In genomic region chr7:36682102-36682501, GRCh38 we compare ENCODE assay signal across 1 cellular context.
TF ChIP-seq lines count a peak whose summit lies in the region.

No MANE protein-coding gene starts in this region.

TF ChIP-seq in GM23338, 12 proteins besides CTCF, POLR2A, EP300 and RAD21 (continued from another document):
- TF ChIP-seq, protein P1, sequence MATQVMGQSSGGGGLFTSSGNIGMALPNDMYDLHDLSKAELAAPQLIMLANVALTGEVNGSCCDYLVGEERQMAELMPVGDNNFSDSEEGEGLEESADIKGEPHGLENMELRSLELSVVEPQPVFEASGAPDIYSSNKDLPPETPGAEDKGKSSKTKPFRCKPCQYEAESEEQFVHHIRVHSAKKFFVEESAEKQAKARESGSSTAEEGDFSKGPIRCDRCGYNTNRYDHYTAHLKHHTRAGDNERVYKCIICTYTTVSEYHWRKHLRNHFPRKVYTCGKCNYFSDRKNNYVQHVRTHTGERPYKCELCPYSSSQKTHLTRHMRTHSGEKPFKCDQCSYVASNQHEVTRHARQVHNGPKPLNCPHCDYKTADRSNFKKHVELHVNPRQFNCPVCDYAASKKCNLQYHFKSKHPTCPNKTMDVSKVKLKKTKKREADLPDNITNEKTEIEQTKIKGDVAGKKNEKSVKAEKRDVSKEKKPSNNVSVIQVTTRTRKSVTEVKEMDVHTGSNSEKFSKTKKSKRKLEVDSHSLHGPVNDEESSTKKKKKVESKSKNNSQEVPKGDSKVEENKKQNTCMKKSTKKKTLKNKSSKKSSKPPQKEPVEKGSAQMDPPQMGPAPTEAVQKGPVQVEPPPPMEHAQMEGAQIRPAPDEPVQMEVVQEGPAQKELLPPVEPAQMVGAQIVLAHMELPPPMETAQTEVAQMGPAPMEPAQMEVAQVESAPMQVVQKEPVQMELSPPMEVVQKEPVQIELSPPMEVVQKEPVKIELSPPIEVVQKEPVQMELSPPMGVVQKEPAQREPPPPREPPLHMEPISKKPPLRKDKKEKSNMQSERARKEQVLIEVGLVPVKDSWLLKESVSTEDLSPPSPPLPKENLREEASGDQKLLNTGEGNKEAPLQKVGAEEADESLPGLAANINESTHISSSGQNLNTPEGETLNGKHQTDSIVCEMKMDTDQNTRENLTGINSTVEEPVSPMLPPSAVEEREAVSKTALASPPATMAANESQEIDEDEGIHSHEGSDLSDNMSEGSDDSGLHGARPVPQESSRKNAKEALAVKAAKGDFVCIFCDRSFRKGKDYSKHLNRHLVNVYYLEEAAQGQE (IDR thresholded peaks at IDR 0.05; ENCODE audit: unreplicated experiment), result no peak
- TF ChIP-seq POLR2AphosphoS5 (IDR thresholded peaks at IDR 0.05; ENCODE audit: low read depth), result no peak
- TF ChIP-seq, protein P2, sequence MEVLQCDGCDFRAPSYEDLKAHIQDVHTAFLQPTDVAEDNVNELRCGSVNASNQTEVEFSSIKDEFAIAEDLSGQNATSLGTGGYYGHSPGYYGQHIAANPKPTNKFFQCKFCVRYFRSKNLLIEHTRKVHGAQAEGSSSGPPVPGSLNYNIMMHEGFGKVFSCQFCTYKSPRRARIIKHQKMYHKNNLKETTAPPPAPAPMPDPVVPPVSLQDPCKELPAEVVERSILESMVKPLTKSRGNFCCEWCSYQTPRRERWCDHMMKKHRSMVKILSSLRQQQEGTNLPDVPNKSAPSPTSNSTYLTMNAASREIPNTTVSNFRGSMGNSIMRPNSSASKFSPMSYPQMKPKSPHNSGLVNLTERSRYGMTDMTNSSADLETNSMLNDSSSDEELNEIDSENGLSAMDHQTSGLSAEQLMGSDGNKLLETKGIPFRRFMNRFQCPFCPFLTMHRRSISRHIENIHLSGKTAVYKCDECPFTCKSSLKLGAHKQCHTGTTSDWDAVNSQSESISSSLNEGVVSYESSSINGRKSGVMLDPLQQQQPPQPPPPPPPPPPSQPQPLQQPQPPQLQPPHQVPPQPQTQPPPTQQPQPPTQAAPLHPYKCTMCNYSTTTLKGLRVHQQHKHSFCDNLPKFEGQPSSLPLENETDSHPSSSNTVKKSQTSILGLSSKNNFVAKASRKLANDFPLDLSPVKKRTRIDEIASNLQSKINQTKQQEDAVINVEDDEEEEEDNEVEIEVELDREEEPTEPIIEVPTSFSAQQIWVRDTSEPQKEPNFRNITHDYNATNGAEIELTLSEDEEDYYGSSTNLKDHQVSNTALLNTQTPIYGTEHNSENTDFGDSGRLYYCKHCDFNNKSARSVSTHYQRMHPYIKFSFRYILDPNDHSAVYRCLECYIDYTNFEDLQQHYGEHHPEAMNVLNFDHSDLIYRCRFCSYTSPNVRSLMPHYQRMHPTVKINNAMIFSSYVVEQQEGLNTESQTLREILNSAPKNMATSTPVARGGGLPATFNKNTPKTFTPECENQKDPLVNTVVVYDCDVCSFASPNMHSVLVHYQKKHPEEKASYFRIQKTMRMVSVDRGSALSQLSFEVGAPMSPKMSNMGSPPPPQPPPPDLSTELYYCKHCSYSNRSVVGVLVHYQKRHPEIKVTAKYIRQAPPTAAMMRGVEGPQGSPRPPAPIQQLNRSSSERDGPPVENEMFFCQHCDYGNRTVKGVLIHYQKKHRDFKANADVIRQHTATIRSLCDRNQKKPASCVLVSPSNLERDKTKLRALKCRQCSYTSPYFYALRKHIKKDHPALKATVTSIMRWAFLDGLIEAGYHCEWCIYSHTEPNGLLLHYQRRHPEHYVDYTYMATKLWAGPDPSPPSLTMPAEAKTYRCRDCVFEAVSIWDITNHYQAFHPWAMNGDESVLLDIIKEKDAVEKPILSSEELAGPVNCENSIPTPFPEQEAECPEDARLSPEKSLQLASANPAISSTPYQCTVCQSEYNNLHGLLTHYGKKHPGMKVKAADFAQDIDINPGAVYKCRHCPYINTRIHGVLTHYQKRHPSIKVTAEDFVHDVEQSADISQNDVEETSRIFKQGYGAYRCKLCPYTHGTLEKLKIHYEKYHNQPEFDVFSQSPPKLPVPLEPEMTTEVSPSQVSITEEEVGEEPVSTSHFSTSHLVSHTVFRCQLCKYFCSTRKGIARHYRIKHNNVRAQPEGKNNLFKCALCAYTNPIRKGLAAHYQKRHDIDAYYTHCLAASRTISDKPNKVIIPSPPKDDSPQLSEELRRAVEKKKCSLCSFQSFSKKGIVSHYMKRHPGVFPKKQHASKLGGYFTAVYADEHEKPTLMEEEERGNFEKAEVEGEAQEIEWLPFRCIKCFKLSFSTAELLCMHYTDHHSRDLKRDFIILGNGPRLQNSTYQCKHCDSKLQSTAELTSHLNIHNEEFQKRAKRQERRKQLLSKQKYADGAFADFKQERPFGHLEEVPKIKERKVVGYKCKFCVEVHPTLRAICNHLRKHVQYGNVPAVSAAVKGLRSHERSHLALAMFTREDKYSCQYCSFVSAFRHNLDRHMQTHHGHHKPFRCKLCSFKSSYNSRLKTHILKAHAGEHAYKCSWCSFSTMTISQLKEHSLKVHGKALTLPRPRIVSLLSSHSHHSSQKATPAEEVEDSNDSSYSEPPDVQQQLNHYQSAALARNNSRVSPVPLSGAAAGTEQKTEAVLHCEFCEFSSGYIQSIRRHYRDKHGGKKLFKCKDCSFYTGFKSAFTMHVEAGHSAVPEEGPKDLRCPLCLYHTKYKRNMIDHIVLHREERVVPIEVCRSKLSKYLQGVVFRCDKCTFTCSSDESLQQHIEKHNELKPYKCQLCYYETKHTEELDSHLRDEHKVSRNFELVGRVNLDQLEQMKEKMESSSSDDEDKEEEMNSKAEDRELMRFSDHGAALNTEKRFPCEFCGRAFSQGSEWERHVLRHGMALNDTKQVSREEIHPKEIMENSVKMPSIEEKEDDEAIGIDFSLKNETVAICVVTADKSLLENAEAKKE (CRISPR knock-in tag; IDR thresholded peaks at IDR 0.05), result no peak
TF ChIP-seq in GM23338: peak in this region for 0.
